In genomic region chr15:99296386-99296785, GRCh38 we compare ENCODE assay signal across 26 cellular contexts.
"Had no signal": no experiment of that assay in that cellular context is flagged by ENCODE, and none has a peak within 500 bp of the region (broad histone marks: within the 10 kb centered on the region; RNA-seq: fewer than 3 reads in every experiment).

No MANE protein-coding gene starts in this region.

- H3K27me3 Mint-ChIP-seq: activated CD4-positive, alpha-beta memory T cell treated with anti-CD3 and anti-CD28 coated beads, Interleukin-2, amount 10 ng/mL, durations not matched to agents 7 days and 5 days; activated CD4-positive, alpha-beta T cell treated with anti-CD3 and anti-CD28 coated beads, Interleukin-2, amount 10 ng/mL, durations not matched to agents 24 days and 14 days; activated naive CD8-positive, alpha-beta T cell treated with anti-CD3 and anti-CD28 coated beads, Interleukin-2, amount 50 U/mL, for 24 hours; brain; dendritic cell treated with granulocyte-macrophage colony-stimulating factor and Interleukin-4, amounts not matched to agents 40 ng/mL and 50 ng/mL, for 4 days had no signal

- H3K9me3 ChIP-seq: lower lobe of right lung, mucosa of descending colon, stomach, suprapubic skin had no signal

- H3K36me3 ChIP-seq: lower lobe of right lung had no signal

- H3K27ac ChIP-seq: lower lobe of right lung, suprapubic skin had no signal

- H3K27ac Mint-ChIP-seq: activated CD4-positive, alpha-beta memory T cell treated with anti-CD3 and anti-CD28 coated beads, Interleukin-2, amount 10 ng/mL, durations not matched to agents 7 days and 5 days; activated CD4-positive, alpha-beta T cell treated with anti-CD3 and anti-CD28 coated beads, Interleukin-2, amount 10 ng/mL, durations not matched to agents 24 days and 14 days; activated naive CD8-positive, alpha-beta T cell treated with anti-CD3 and anti-CD28 coated beads, Interleukin-2, amount 50 U/mL, for 24 hours; activated T-helper 1 cell treated with anti-CD3 and anti-CD28 coated beads, Interleukin-12 subunit alpha, Interleukin-12 subunit beta, Interleukin-2, Interleukin-4 antibody, amounts not matched to agents 30 ng/mL and 10 ng/mL and 1 ng/mL, durations not matched to agents 14 hours and 24 hours and 36 hours; brain; dendritic cell treated with granulocyte-macrophage colony-stimulating factor and Interleukin-4, amounts not matched to agents 40 ng/mL and 50 ng/mL, for 4 days; nephron progenitor cell; stimulated activated effector memory CD8-positive, alpha-beta T cell treated with anti-CD3 and anti-CD28 coated beads, Interleukin-12 subunit alpha, Interleukin-12 subunit beta, amount 100 ng/mL, for 72 hours had no signal

- FAIRE-seq: kidney, small intestine had no signal

- H3K9me3 Mint-ChIP-seq: stimulated activated effector memory CD8-positive, alpha-beta T cell treated with anti-CD3 and anti-CD28 coated beads, Interleukin-12 subunit alpha, Interleukin-12 subunit beta, amount 100 ng/mL, for 72 hours had no signal

- H3K4me3 ChIP-seq: lower lobe of right lung, mucosa of descending colon, stomach, suprapubic skin had no signal

- DNase-seq: activated CD4-positive, alpha-beta memory T cell treated with anti-CD3 and anti-CD28 coated beads, Interleukin-2, amount 10 ng/mL, durations not matched to agents 7 days and 5 days; activated CD4-positive, alpha-beta T cell treated with anti-CD3 and anti-CD28 coated beads, Interleukin-2, amount 10 ng/mL, durations not matched to agents 24 days and 14 days; activated gamma-delta T cell; activated naive CD4-positive, alpha-beta T cell treated with anti-CD3 and anti-CD28 coated beads, Interleukin-2, amount 50 U/mL, for 16 hours; activated naive CD8-positive, alpha-beta T cell treated with anti-CD3 and anti-CD28 coated beads, Interleukin-2, amount 50 U/mL, for 24 hours; activated T-cell treated with anti-CD3 and anti-CD28 coated beads for 4 hours; effector CD4-positive, alpha-beta T cell; foreskin fibroblast; kidney; lower lobe of right lung; mesendoderm; mucosa of descending colon; nephron progenitor cell; nucleus accumbens; posterior cingulate gyrus; small intestine; stimulated activated CD4-positive, alpha-beta T cell treated with anti-CD3 and anti-CD28 coated beads, Interleukin-2, amount 100 ng/mL, for 24 hours; stomach; trophoblast cell had no signal

- H3K4me3 Mint-ChIP-seq: activated CD4-positive, alpha-beta memory T cell treated with anti-CD3 and anti-CD28 coated beads, Interleukin-2, amount 10 ng/mL, durations not matched to agents 7 days and 5 days; activated CD4-positive, alpha-beta T cell treated with anti-CD3 and anti-CD28 coated beads, Interleukin-2, amount 10 ng/mL, durations not matched to agents 24 days and 14 days; activated naive CD8-positive, alpha-beta T cell treated with anti-CD3 and anti-CD28 coated beads, Interleukin-2, amount 50 U/mL, for 24 hours; activated T-helper 1 cell treated with anti-CD3 and anti-CD28 coated beads, Interleukin-12 subunit alpha, Interleukin-12 subunit beta, Interleukin-2, Interleukin-4 antibody, amounts not matched to agents 30 ng/mL and 10 ng/mL and 1 ng/mL, durations not matched to agents 14 hours and 24 hours and 36 hours; brain; dendritic cell treated with granulocyte-macrophage colony-stimulating factor and Interleukin-4, amounts not matched to agents 40 ng/mL and 50 ng/mL, for 4 days; nephron progenitor cell; stimulated activated effector memory CD8-positive, alpha-beta T cell treated with anti-CD3 and anti-CD28 coated beads, Interleukin-12 subunit alpha, Interleukin-12 subunit beta, amount 100 ng/mL, for 72 hours had no signal

- H3K4me1 Mint-ChIP-seq: activated naive CD8-positive, alpha-beta T cell treated with anti-CD3 and anti-CD28 coated beads, Interleukin-2, amount 50 U/mL, for 24 hours; stimulated activated effector memory CD8-positive, alpha-beta T cell treated with anti-CD3 and anti-CD28 coated beads, Interleukin-12 subunit alpha, Interleukin-12 subunit beta, amount 100 ng/mL, for 72 hours had no signal

- H3K27me3 ChIP-seq: stomach, suprapubic skin had no signal

- ATAC-seq: activated CD4-positive, CD25-positive, alpha-beta regulatory T cell treated with anti-CD3 and anti-CD28 coated beads, Interleukin-2, amount 50 U/mL, for 24 hours; activated naive CD8-positive, alpha-beta T cell treated with anti-CD3 and anti-CD28 coated beads, Interleukin-2, amount 50 U/mL, for 24 hours; lower lobe of right lung; mucosa of descending colon; sciatic nerve; stimulated activated effector memory CD8-positive, alpha-beta T cell treated with anti-CD3 and anti-CD28 coated beads, Interleukin-12 subunit alpha, Interleukin-12 subunit beta, amount 100 ng/mL, for 72 hours had no signal
